7 cellular contexts compared by ENCODE assay signal in genomic region chr5:167049043-167049663, GRCh38.
DNase-seq lines count a peak whose midpoint lies in the region; ATAC-seq and TF ChIP-seq lines count a peak whose summit lies in the region.

No MANE protein-coding gene starts in this region.

- no peak overlapping the region for H3K4me3 ChIP-seq in H7 (ENCODE audit: insufficient read depth, low read depth, low read length)

- CTCF ChIA-PET in activated CD8-positive, alpha-beta T cell treated with anti-CD3 and anti-CD28 coated beads, Interleukin-2, amount 10 ng/mL, durations not matched to agents 7 days and 5 days (lab: Charles Lee), result interaction anchor here (1.0 kb wide), 1 partner anchor 9 kb away, joined by 3 read pairs; no protein-coding TSS in a partner anchor

- H3K4me3 Mint-ChIP-seq in activated CD8-positive, alpha-beta T cell treated with anti-CD3 and anti-CD28 coated beads, Interleukin-2, amount 10 ng/mL, durations not matched to agents 7 days and 5 days, result no peak overlapping the region

- H3K36me3 ChIP-seq in H7 (replicated peaks; ENCODE audit: control insufficient read depth, insufficient read depth, low read length), result no peaks in the 10 kb centered on the region

- ATAC-seq in activated CD8-positive, alpha-beta T cell treated with anti-CD3 and anti-CD28 coated beads, Interleukin-2, amount 10 ng/mL, durations not matched to agents 7 days and 5 days, result no peak
- ATAC-seq in HG03045 (IDR thresholded peaks at IDR 0.05; ENCODE audit: unreplicated experiment), result no peak

- TF ChIP-seq CTCF in GM10266 (IDR thresholded peaks at IDR 0.05; ENCODE audit: control insufficient read depth, insufficient read depth, low read depth, missing control alignments), result peak; percentile 43

- H3K27me3 Mint-ChIP-seq in activated CD8-positive, alpha-beta T cell treated with anti-CD3 and anti-CD28 coated beads, Interleukin-2, amount 10 ng/mL, durations not matched to agents 7 days and 5 days (ENCODE audit: low read depth), result no peaks in the 10 kb centered on the region

- DNase-seq in GM10266 (ENCODE audit: extremely low spot score) (peak; percentile 21), H7 (peak; percentile 16), NCI-H1092 (lab: John Stamatoyannopoulos, UW) (peak; percentile 48), inferior parietal cortex (ENCODE audit: extremely low spot score) (peak; percentile 59), COLO668 (lab: John Stamatoyannopoulos, UW; ENCODE audit: unreplicated experiment) (no peak)
- peak; percentile 21 for DNase-seq in activated CD8-positive, alpha-beta T cell treated with anti-CD3 and anti-CD28 coated beads, Interleukin-2, amount 10 ng/mL, durations not matched to agents 7 days and 5 days

- no peaks in the 10 kb centered on the region for H3K4me1 Mint-ChIP-seq in activated CD8-positive, alpha-beta T cell treated with anti-CD3 and anti-CD28 coated beads, Interleukin-2, amount 10 ng/mL, durations not matched to agents 7 days and 5 days (ENCODE audit: low read depth)

- no peak overlapping the region for H3K27ac Mint-ChIP-seq in activated CD8-positive, alpha-beta T cell treated with anti-CD3 and anti-CD28 coated beads, Interleukin-2, amount 10 ng/mL, durations not matched to agents 7 days and 5 days

- POLR2A ChIA-PET in activated CD8-positive, alpha-beta T cell treated with anti-CD3 and anti-CD28 coated beads, Interleukin-2, amount 10 ng/mL, durations not matched to agents 7 days and 5 days (lab: Charles Lee), result no interaction called here

- H3K9me3 Mint-ChIP-seq in activated CD8-positive, alpha-beta T cell treated with anti-CD3 and anti-CD28 coated beads, Interleukin-2, amount 10 ng/mL, durations not matched to agents 7 days and 5 days (ENCODE audit: insufficient read depth), result no peaks in the 10 kb centered on the region

- H3K27me3 ChIP-seq in H7 (ENCODE audit: control insufficient read depth, insufficient read depth, low read length), result no peaks in the 10 kb centered on the region

- no peaks in the 10 kb centered on the region for H3K36me3 Mint-ChIP-seq in activated CD8-positive, alpha-beta T cell treated with anti-CD3 and anti-CD28 coated beads, Interleukin-2, amount 10 ng/mL, durations not matched to agents 7 days and 5 days (ENCODE audit: low read depth)
